In the genomic region with DNA sequence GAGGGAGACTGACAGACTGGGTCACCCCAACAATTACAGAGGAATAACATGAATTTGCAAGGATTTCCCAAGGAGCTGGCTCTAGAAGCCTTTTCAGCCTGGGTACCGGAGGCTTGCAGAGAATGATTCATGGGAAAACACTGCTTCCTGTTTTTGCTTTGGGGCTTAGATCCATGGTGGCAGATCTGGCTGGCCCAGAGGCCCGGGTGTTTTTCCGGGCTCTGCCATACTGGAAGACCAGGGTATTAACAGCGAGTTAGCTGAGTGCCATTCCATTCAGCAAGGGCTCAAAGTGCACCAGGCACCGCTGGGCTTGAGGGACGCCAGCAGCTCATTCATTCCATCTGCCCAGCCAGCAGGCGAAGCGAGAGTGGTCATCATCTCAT, we compare ENCODE assay signal across 8 cellular contexts. TPM values are rescaled to one million over a fixed set of nuclear protein-coding genes. Genes with fewer than 3 reads are reported as not detected.
DNase-seq lines count a peak whose midpoint lies in the region; ATAC-seq, FAIRE-seq and TF ChIP-seq lines count a peak whose summit lies in the region.

No MANE protein-coding gene starts in this region.

- no peak overlapping the region for H4K5ac ChIP-seq in H1 (ENCODE audit: insufficient read length, low read depth, low read length)

- H3K27ac ChIP-seq in OCI-LY7 (ENCODE audit: low read depth, low read length, poor library complexity, severe bottlenecking) (no peak overlapping the region), H1 (ENCODE audit: low read depth, low read length) (no peak overlapping the region)

- H4K20me1 ChIP-seq in OCI-LY7 (ENCODE audit: insufficient read depth, low read length) (peaks cover 15% of the 10 kb centered on the region), H1 (replicated peaks in 1 of 2; ENCODE audit: control insufficient read depth in 1 of 2, insufficient read depth in 2 of 2, low read length in 2 of 2) (peaks cover 18 to 20% of the 10 kb centered on the region in 2 experiments)

- peaks cover 15% of the 10 kb centered on the region; the same call in 1 of the 2 replicates for H3K79me2 ChIP-seq in OCI-LY7 (ENCODE audit: insufficient read depth, low read depth, low read length)
- peaks cover 25 to 58% of the 10 kb centered on the region in 2 experiments for H3K79me2 ChIP-seq in H1 (ENCODE audit: control insufficient read depth in 1 of 2, insufficient read depth in 2 of 2, low read length in 2 of 2)

- no peak overlapping the region for H3K56ac ChIP-seq in H1 (replicated peaks; ENCODE audit: insufficient read length, low read depth, low read length)

- intact Hi-C loops in OCI-LY7 (cut with micrococcal nuclease; ENCODE audit: unreplicated experiment) = no loop called here

- H3K4me1 Mint-ChIP-seq in nephron progenitor cell = peaks cover 73% of the 10 kb centered on the region

- peaks cover 24% of the 10 kb centered on the region for H3K4me1 ChIP-seq in OCI-LY7 (ENCODE audit: insufficient read depth, low read length, poor library complexity, severe bottlenecking)
- H3K4me1 ChIP-seq in H1 (replicated peaks in 1 of 4; ENCODE audit: control insufficient read depth in 3 of 4, insufficient read depth in 4 of 4, low read length in 3 of 4) = peaks cover 18 to 45% (median 29%) of the 10 kb centered on the region in 4 experiments

- H2BK20ac ChIP-seq in H1 (ENCODE audit: low read length) = 0 out of 2 replicates have a peak overlapping the region, but pooled peaks have one; percentile 61

- FAIRE-seq in H1 (lab: Jason Lieb, UNC) = no peak

- no peaks in the 10 kb centered on the region for H3K9me2 ChIP-seq in OCI-LY7 (ENCODE audit: insufficient read depth, low read length)

- H3K14ac ChIP-seq in H1 (ENCODE audit: insufficient read length) = no peak overlapping the region

- TF ChIP-seq CTCF in OCI-LY7 (conservative IDR thresholded peaks at IDR 0.05; ENCODE audit: low read length) (no peak), H1 (IDR thresholded peaks at IDR 0.05; ENCODE audit: control extremely low read depth in 1 of 3, insufficient read depth in 1 of 3, low read depth in 1 of 3, low read length in 3 of 3) (no peak), nephron progenitor cell (IDR thresholded peaks at IDR 0.05) (no peak)

- H3K23ac ChIP-seq in H1 (ENCODE audit: insufficient read length) = no peak overlapping the region

- no peak overlapping the region for H3K4ac ChIP-seq in H1 (replicated peaks; ENCODE audit: insufficient read length, low read depth, low read length)

- no peak for TF ChIP-seq RAD21 in H1 (IDR thresholded peaks at IDR 0.05 in 1 of 2, conservative IDR thresholded peaks at IDR 0.05 in 1 of 2; ENCODE audit: low read depth in 2 of 2, low read length in 2 of 2)

- TF ChIP-seq EP300 in H1 (IDR thresholded peaks at IDR 0.05; ENCODE audit: borderline replicate concordance in 1 of 2, low read depth in 2 of 2, low read length in 2 of 2) = no peak

- no peak overlapping the region for H3K27ac Mint-ChIP-seq in nephron progenitor cell

- peak overlapping the region; percentile 73 for H3K4me3 ChIP-seq in OCI-LY7 (ENCODE audit: low read depth, low read length, poor library complexity, severe bottlenecking)
- H3K4me3 ChIP-seq in H1 (ENCODE audit: extremely low read depth in 1 of 4, insufficient read depth in 2 of 4, low read depth in 3 of 4, low read length in 4 of 4) = peak overlapping the region; percentile 77 to 99 (median 88); a peak in 7 of 8 replicates

- no peak overlapping the region; the same call in 1 of the 2 replicates for H2AK5ac ChIP-seq in H1 (ENCODE audit: low read depth, low read length)

- DNase-seq in EL = peak; percentile 66
- DNase-seq in OCI-LY7 (ENCODE audit: low spot score) = no peak
- DNase-seq in H1 (ENCODE audit: low read depth in 1 of 2, low spot score in 2 of 2) = peak in 1 of 2 experiments; percentile 38
- no peak for DNase-seq in nephron progenitor cell
- no peak for DNase-seq in NCI-H82 (lab: John Stamatoyannopoulos, UW)
- no peak for DNase-seq in anterior cingulate cortex (lab: John Stamatoyannopoulos, UW)

- H4K91ac ChIP-seq in H1 (replicated peaks; ENCODE audit: insufficient read length, low read length) = no peak overlapping the region

- H3K18ac ChIP-seq in H1 (ENCODE audit: extremely low read depth, low read length) = 0 out of 2 replicates have a peak overlapping the region, but pooled peaks have one; percentile 85

- POLR2A ChIA-PET in OCI-LY7 (lab: Charles Lee) (interaction anchor here (0.6 kb wide), 1 partner anchor 50 kb away, joined by 4 read pairs; no protein-coding TSS in a partner anchor), H1 (lab: Charles Lee; ENCODE audit: partially characterized antibody) (interaction anchor here (0.9 to 13.7 kb wide), 10 partner anchors 9 to 191 kb away, joined by 3 to 197 read pairs (median 4); no protein-coding TSS in a partner anchor)

- TF ChIP-seq POLR2A in H1 (IDR thresholded peaks at IDR 0.05; ENCODE audit: control extremely low read depth in 1 of 2, low read depth in 2 of 2, low read length in 2 of 2) (no peak; a peak in 1 of 3 replicates), GM18505 (IDR thresholded peaks at IDR 0.05; ENCODE audit: borderline replicate concordance, extremely low read depth, insufficient read depth, insufficient read length) (no peak)

- peaks cover 14% of the 10 kb centered on the region for H3K79me1 ChIP-seq in H1 (ENCODE audit: low read depth, low read length)

- peak overlapping the region in 2 of 4 experiments; percentile 88 to 92; a peak in 2 of 7 replicates for H3K9ac ChIP-seq in H1 (replicated peaks in 1 of 4; ENCODE audit: extremely low read depth in 1 of 4, low read depth in 3 of 4, low read length in 3 of 4)

- CTCF ChIA-PET in OCI-LY7 (lab: Charles Lee; ENCODE audit: unreplicated experiment) = no interaction called here
- CTCF ChIA-PET in H1 (lab: Charles Lee; ENCODE audit: partially characterized antibody) = interaction anchor here (1.1 to 1.4 kb wide), 2 partner anchors 8 to 19 kb away, joined by 3 to 5 read pairs; no protein-coding TSS in a partner anchor

- H3K27me3 ChIP-seq in H1 (replicated peaks in 1 of 4; ENCODE audit: control insufficient read depth in 3 of 4, extremely low read depth in 1 of 4, insufficient read depth in 3 of 4, low read length in 3 of 4) = no peaks in the 10 kb centered on the region

- H2BK12ac ChIP-seq in H1 (ENCODE audit: low read depth, low read length) = 0 out of 2 replicates have a peak overlapping the region, but pooled peaks have one; percentile 27

- H3K23me2 ChIP-seq in H1 (ENCODE audit: low read depth, low read length) = peaks cover 6% of the 10 kb centered on the region; the same call in 1 of the 2 replicates

- TSS peak; percentile 51 for BruUV-seq in OCI-LY7 (replicated peaks; lab: Mats Ljungman, UMichigan)

- ATAC-seq in GM21717 (IDR thresholded peaks at IDR 0.05; ENCODE audit: unreplicated experiment) (no peak), GM18505 (IDR thresholded peaks at IDR 0.05; ENCODE audit: unreplicated experiment) (no peak)

- H2AFZ ChIP-seq in OCI-LY7 (ENCODE audit: low read length) = no peak overlapping the region
- no peak overlapping the region for H2AFZ ChIP-seq in H1 (ENCODE audit: low read length)

- H3K36me3 ChIP-seq in OCI-LY7 (ENCODE audit: insufficient read depth, low read length) (peaks cover 55% of the 10 kb centered on the region), H1 (ENCODE audit: control insufficient read depth in 2 of 4, insufficient read depth in 4 of 4, low read length in 3 of 4) (peaks cover 17 to 54% (median 35%) of the 10 kb centered on the region in 4 experiments)

- 0 out of 2 replicates have a peak overlapping the region, but pooled peaks have one; percentile 60 for H2BK5ac ChIP-seq in H1 (ENCODE audit: low read depth, low read length)

- H3K9me3 Mint-ChIP-seq in nephron progenitor cell = no peaks in the 10 kb centered on the region

- no peak overlapping the region for H2BK15ac ChIP-seq in H1 (ENCODE audit: low read length)

- H3K4me2 ChIP-seq in OCI-LY7 (ENCODE audit: low read length) = peak overlapping the region; percentile 78
- peak overlapping the region; percentile 85 to 87 for H3K4me2 ChIP-seq in H1 (ENCODE audit: insufficient read depth in 1 of 2, low read depth in 2 of 2, low read length in 2 of 2)

- H3K4me3 Mint-ChIP-seq in nephron progenitor cell = peak overlapping the region; percentile 91

- 88% methylated on average over 7 of the region's 8 CpGs; no CpG with 5 or more reads in 1 of the 2 experiments for WGBS in H1 (ENCODE audit: extremely low coverage in 1 of 2, insufficient coverage in 1 of 2, insufficient read length in 1 of 2, insufficient replicate concordance in 2 of 2, low coverage in 1 of 2, low lambda C conversion rate in 2 of 2, missing lambda C conversion rate in 1 of 2), 2 experiments

- H2BK120ac ChIP-seq in H1 (replicated peaks; ENCODE audit: low read depth, low read length) = no peak overlapping the region

- H3K9me3 ChIP-seq in OCI-LY7 (ENCODE audit: low read length) = no peaks in the 10 kb centered on the region
- no peaks in the 10 kb centered on the region for H3K9me3 ChIP-seq in H1 (ENCODE audit: insufficient read depth in 2 of 2, low read depth in 1 of 2, low read length in 1 of 2)

- H3K36me3 Mint-ChIP-seq in nephron progenitor cell (ENCODE audit: low read depth) = peaks cover 47% of the 10 kb centered on the region

- H4K8ac ChIP-seq in H1 (ENCODE audit: extremely low read depth, insufficient read depth, low read length) = 0 out of 2 replicates have a peak overlapping the region, but pooled peaks have one; percentile 1

- H3K27me3 Mint-ChIP-seq in nephron progenitor cell (ENCODE audit: low read depth, poor library complexity) = no peaks in the 10 kb centered on the region

TF ChIP-seq in H1, 55 proteins besides CTCF, POLR2A, EP300 and RAD21 (continues in another document):
- no peak for TF ChIP-seq KDM4A (IDR thresholded peaks at IDR 0.05; ENCODE audit: low read depth, low read length, severe bottlenecking)
- no peak for TF ChIP-seq BACH1 (IDR thresholded peaks at IDR 0.05; ENCODE audit: low read length)
- no peak for TF ChIP-seq SIRT6 (IDR thresholded peaks at IDR 0.05; ENCODE audit: low read length)
- no peak for TF ChIP-seq HDAC2 (IDR thresholded peaks at IDR 0.05; ENCODE audit: borderline replicate concordance in 1 of 2, low read depth in 2 of 2, low read length in 2 of 2)
- TF ChIP-seq SIX5 (IDR thresholded peaks at IDR 0.05; ENCODE audit: low read depth, low read length) = no peak
- TF ChIP-seq FOSL1 (IDR thresholded peaks at IDR 0.05; ENCODE audit: insufficient read depth, low read depth, low read length) = no peak
- no peak for TF ChIP-seq POLR2AphosphoS5 (IDR thresholded peaks at IDR 0.05; ENCODE audit: low read depth, low read length)

RNA-seq across cellular contexts. Expression of a gene that starts 1.3 kb away (rescaled TPM):
- total RNA-seq in OCI-LY7 (2014; rRNA removed; shearing (Covaris generic)) = 77.6 and 85.0 TPM in 2 replicates
- 134 and 152 TPM in 2 replicates for total RNA-seq in OCI-LY7 (2022)
- total RNA-seq in H1 (2021; fragmentation: NEBNext Ultra II Directional; extraction: Animal tissue kit (Norgen Biotek cat#: 25700)) = 315 and 339 TPM in 2 replicates
- 377 and 432 TPM in 2 replicates for polyA plus RNA-seq in H1 (2011; rRNA removed)
- 375 TPM for polyA plus RNA-seq in H1 (2011; cell fraction: cytosol; rRNA removed)
- polyA plus RNA-seq in H1 (2011; cell fraction: nucleus; rRNA removed) = 381 TPM
- 213 to 348 TPM (median 304 TPM) in 4 replicates for polyA plus RNA-seq in H1 (2012, experiment 1 of 2)
- 195 TPM for polyA plus RNA-seq in H1 (2012, experiment 2 of 2)
- polyA plus RNA-seq in H1 (2013, experiment 1 of 2) = 135 TPM
- 138 TPM for polyA plus RNA-seq in H1 (2013, experiment 2 of 2)
- 264 and 269 TPM in 2 replicates for polyA minus RNA-seq in H1 (2011; rRNA and poly(A)+ RNA removed)
- 174 TPM for polyA minus RNA-seq in H1 (2011; cell fraction: cytosol; rRNA and poly(A)+ RNA removed)
- polyA minus RNA-seq in H1 (2011; cell fraction: nucleus; rRNA and poly(A)+ RNA removed) = 135 TPM
